ENCODE assay signal across 11 cellular contexts in the genomic region with DNA sequence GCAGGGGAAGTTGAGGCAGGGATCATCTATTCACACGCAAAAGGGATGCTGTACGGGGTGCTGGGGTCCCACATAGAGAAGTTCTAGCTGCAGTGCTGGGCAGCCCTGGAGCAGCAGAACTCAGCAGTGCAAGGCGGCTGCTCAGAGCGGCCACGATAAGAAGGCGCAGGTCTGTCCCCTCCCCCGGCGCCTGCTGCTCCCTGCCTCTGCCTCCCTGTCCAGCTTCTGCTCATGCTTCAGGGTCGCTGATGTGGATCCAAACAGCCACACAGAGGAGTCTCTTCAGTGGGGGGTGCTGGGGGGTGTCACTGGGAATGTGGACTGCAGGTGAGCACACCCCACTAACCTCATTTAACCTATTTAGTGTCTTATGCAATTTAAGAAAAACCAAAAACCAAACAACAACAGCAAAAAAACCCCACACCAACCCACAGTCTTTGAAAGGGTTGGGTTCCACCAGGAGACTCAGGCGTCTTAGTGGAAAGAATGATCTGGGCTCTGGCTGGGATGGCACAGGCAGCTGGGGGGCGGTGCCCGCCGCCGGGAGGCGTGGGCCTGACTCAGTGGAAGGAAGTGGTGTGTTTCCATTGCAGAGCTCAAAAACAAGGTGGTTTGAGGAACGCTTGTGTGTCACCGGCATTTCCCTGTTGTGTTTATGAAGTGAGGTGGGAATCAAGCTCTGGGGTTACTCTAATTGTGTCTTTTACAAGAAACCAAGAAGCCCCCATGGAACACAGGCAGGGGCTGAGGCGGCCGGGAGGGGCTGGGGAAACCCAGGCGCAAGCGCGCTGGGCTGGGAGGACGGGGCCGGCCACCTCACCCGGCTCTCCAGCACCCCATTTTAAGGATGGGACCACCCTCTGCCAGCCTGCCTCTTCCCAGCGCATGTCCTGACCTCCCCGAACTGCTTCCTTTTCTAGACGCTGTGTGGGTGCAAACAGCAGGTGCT. TPM values are rescaled to one million over a fixed set of nuclear protein-coding genes. Genes with fewer than 3 reads are reported as not detected.
DNase-seq lines count a peak whose midpoint lies in the region; ATAC-seq, FAIRE-seq and TF ChIP-seq lines count a peak whose summit lies in the region.
"Had no signal": no experiment of that assay in that cellular context is flagged by ENCODE, and none has a peak within 500 bp of the region (broad histone marks: within the 10 kb centered on the region; RNA-seq: fewer than 3 reads in every experiment).

No MANE protein-coding gene starts in this region.

- no peak for FAIRE-seq in GM12891 (lab: Jason Lieb, UNC)
- FAIRE-seq: HepG2 had no signal

- ATAC-seq in effector memory CD8-positive, alpha-beta T cell (replicated peaks): peak; percentile 84
- ATAC-seq: HepG2 had no signal

- in situ Hi-C loops in KBM-7 (cut with MboI; ENCODE audit: low pct_unique_long_range_greater_than_20kb, low sequenced_read_pairs): no loop called here

- DNase-seq in KBM-7 (peak; percentile 14), GM12891 (ENCODE audit: insufficient read length, low spot score) (no peak), NCI-H82 (lab: John Stamatoyannopoulos, UW) (no peak), anterior cingulate cortex (lab: John Stamatoyannopoulos, UW) (no peak), NCI-H2227 treated with DMSO at 0.1 percent for 48 hours (lab: John Stamatoyannopoulos, UW) (no peak)
- DNase-seq in activated CD8-positive, alpha-beta memory T cell treated with anti-CD3 and anti-CD28 coated beads for 4 hours (ENCODE audit: low read depth in 2 of 2): peak; percentile 88 to 93
- DNase-seq in effector memory CD8-positive, alpha-beta T cell: peak; percentile 51 to 57 (median 55)
- DNase-seq in stimulated activated CD8-positive, alpha-beta memory T cell treated with anti-CD3 and anti-CD28 coated beads, Interleukin-15, amount 100 ng/mL, for 48 hours (ENCODE audit: low read depth in 2 of 2): peak; percentile 92 to 93
- DNase-seq: DMS53 had no signal

- TF ChIP-seq POLR2A in GM12891 (IDR thresholded peaks at IDR 0.05; ENCODE audit: low read depth, low read length): no peak

- peaks cover 26 to 33% of the 10 kb centered on the region in 2 donors for H3K4me1 Mint-ChIP-seq in effector memory CD8-positive, alpha-beta T cell (ENCODE audit: low read depth in 2 of 2)

- H3K27ac Mint-ChIP-seq in effector memory CD8-positive, alpha-beta T cell: peak overlapping the region; percentile 83 to 91
- H3K27ac Mint-ChIP-seq: type B pancreatic cell had no signal

- H3K4me3 Mint-ChIP-seq in effector memory CD8-positive, alpha-beta T cell: peak overlapping the region; percentile 75 to 80
- H3K4me3 Mint-ChIP-seq: type B pancreatic cell had no signal

- no peaks in the 10 kb centered on the region for H3K9me3 Mint-ChIP-seq in effector memory CD8-positive, alpha-beta T cell

- no peaks in the 10 kb centered on the region for H3K27me3 Mint-ChIP-seq in effector memory CD8-positive, alpha-beta T cell

- H3K36me3 Mint-ChIP-seq in effector memory CD8-positive, alpha-beta T cell (ENCODE audit: insufficient read depth): peaks cover 10% of the 10 kb centered on the region
- H3K36me3 Mint-ChIP-seq: type B pancreatic cell had no signal

TF ChIP-seq in GM12891, 5 proteins besides CTCF, POLR2A, EP300 and RAD21:
- TF ChIP-seq POLR2AphosphoS5 (IDR thresholded peaks at IDR 0.05; ENCODE audit: low read depth, low read length) (no peak), TAF1 (IDR thresholded peaks at IDR 0.05; ENCODE audit: low read depth, low read length) (no peak), SPI1 (IDR thresholded peaks at IDR 0.05; ENCODE audit: low read depth, low read length) (no peak), POU2F2 (IDR thresholded peaks at IDR 0.05; ENCODE audit: low read depth, low read length) (no peak), PAX5 (IDR thresholded peaks at IDR 0.05; ENCODE audit: insufficient read depth, low read length, severe bottlenecking) (no peak)

RNA-seq across cellular contexts. Expression of gene IRF4, which starts 55.1 kb away (rescaled TPM):
- 240 TPM for polyA plus RNA-seq in GM12891 (2012; ENCODE audit: low read depth, missing spikeins)

Comparison
In these comparisons a context has a peak if more than half of its experiments do, and no peak if none do; other contexts are left out.
1. DNase-seq: peak in KBM-7 (single experiment), activated CD8-positive, alpha-beta memory T cell treated with anti-CD3 and anti-CD28 coated beads for 4 hours (2 of 2), effector memory CD8-positive, alpha-beta T cell (3 of 3) and stimulated activated CD8-positive, alpha-beta memory T cell treated with anti-CD3 and anti-CD28 coated beads, Interleukin-15, amount 100 ng/mL, for 48 hours (2 of 2); none in GM12891 (single experiment), NCI-H82 (single experiment), anterior cingulate cortex (0 of 58) and NCI-H2227 treated with DMSO at 0.1 percent for 48 hours (single experiment).